18 cellular contexts compared by ENCODE assay signal in genomic region chr22:42335839-42336378, GRCh38.
DNase-seq lines count a peak whose midpoint lies in the region; ATAC-seq and TF ChIP-seq lines count a peak whose summit lies in the region.
"Had no signal": no experiment of that assay in that cellular context is flagged by ENCODE, and none has a peak within 500 bp of the region (broad histone marks: within the 10 kb centered on the region; RNA-seq: fewer than 3 reads in every experiment).

No MANE protein-coding gene starts in this region.

- H4K8ac ChIP-seq in neuronal stem cell (ENCODE audit: low read depth, low read length) = no peak overlapping the region

- H3K4me1 ChIP-seq in HEK293 (ENCODE audit: control insufficient read depth, insufficient read depth, low read length) (peaks cover under 1% of the 10 kb centered on the region; the same call in 1 of the 2 replicates), neuronal stem cell (ENCODE audit: control insufficient read depth in 2 of 2, insufficient read depth in 1 of 2, low read depth in 1 of 2, low read length in 2 of 2) (peaks cover 4 to 5% of the 10 kb centered on the region in 2 donors)
- H3K4me1 ChIP-seq: A549 had no signal

- DNase-seq in NCI-H2227 (lab: John Stamatoyannopoulos, UW; ENCODE audit: unreplicated experiment) (peak; percentile 9), NCI-H2227 treated with DMSO at 0.1 percent for 48 hours (lab: John Stamatoyannopoulos, UW) (no peak), RWPE1 (ENCODE audit: low spot score) (no peak), neuronal stem cell (ENCODE audit: low spot score) (no peak), type B pancreatic cell (ENCODE audit: extremely low spot score, unreplicated experiment) (no peak)
- DNase-seq: CD4-positive, CD25-positive, alpha-beta regulatory T cell; GF-D8; Karpas-422; MM.1S; NCI-H1436; NCI-H526 treated with DMSO at 0.1 percent for 48 hours; SW 1271 had no signal

- no peaks in the 10 kb centered on the region for H3K27me3 ChIP-seq in neuronal stem cell (ENCODE audit: control insufficient read depth in 3 of 3, insufficient read depth in 3 of 3, low read depth in 1 of 3, low read length in 3 of 3)

- H2BK120ac ChIP-seq in neuronal stem cell (ENCODE audit: low read depth, low read length) = no peak overlapping the region

- H3K36me3 Mint-ChIP-seq in type B pancreatic cell = no peaks in the 10 kb centered on the region
- H3K36me3 Mint-ChIP-seq: CD4-positive, CD25-positive, alpha-beta regulatory T cell had no signal

- CTCF ChIA-PET in HEK293 (lab: Yijun Ruan, JAX) = interaction anchor here (0.7 kb wide), 1 partner anchor 42 kb away, joined by 3 read pairs; no protein-coding TSS in a partner anchor
- CTCF ChIA-PET in RWPE1 (lab: Yijun Ruan, JAX) = interaction anchor here (0.7 kb wide), 1 partner anchor 21 kb away, joined by 4 read pairs; no protein-coding TSS in a partner anchor

- H3K79me1 ChIP-seq in neuronal stem cell (ENCODE audit: low read depth, low read length) = peaks cover 11% of the 10 kb centered on the region

- H3K4ac ChIP-seq in neuronal stem cell (ENCODE audit: low read length) = no peak overlapping the region

- peaks cover 32% of the 10 kb centered on the region for H3K4me1 Mint-ChIP-seq in type B pancreatic cell (ENCODE audit: unreplicated experiment)

- H3K9me3 Mint-ChIP-seq in type B pancreatic cell = no peaks in the 10 kb centered on the region
- H3K9me3 Mint-ChIP-seq: CD4-positive, CD25-positive, alpha-beta regulatory T cell; T-helper 2 cell treated with Interferon-gamma antibody and Interleukin-4, amounts not matched to agents 5 μg/mL and 100 μg/mL, for 36 hours had no signal

- no peak overlapping the region for H2BK5ac ChIP-seq in neuronal stem cell (ENCODE audit: low read length)

- peaks cover 41% of the 10 kb centered on the region for H3K27me3 Mint-ChIP-seq in type B pancreatic cell
- H3K27me3 Mint-ChIP-seq: CD4-positive, CD25-positive, alpha-beta regulatory T cell had no signal

- no peak overlapping the region for H2AFZ ChIP-seq in neuronal stem cell (ENCODE audit: low read length)

- no peak overlapping the region for H4K91ac ChIP-seq in neuronal stem cell (ENCODE audit: low read depth, low read length, poor library complexity)

- H3K14ac ChIP-seq in neuronal stem cell (ENCODE audit: low read length) = peak overlapping the region; percentile 47

- peak overlapping the region; percentile 59 for H3K18ac ChIP-seq in neuronal stem cell (ENCODE audit: low read length)

- H3K4me3 ChIP-seq in HEK293 (ENCODE audit: low read depth, low read length) (no peak overlapping the region), neuronal stem cell (ENCODE audit: low read length in 2 of 2) (no peak overlapping the region)
- H3K4me3 ChIP-seq: A549 had no signal

- H2AK5ac ChIP-seq in neuronal stem cell (ENCODE audit: low read depth, low read length) = no peak overlapping the region

- peak overlapping the region; percentile 21 for H2BK15ac ChIP-seq in neuronal stem cell (ENCODE audit: low read length)

- TF ChIP-seq CTCF in HEK293 (tag by site-specific recombination; IDR thresholded peaks at IDR 0.05) (no peak), RWPE1 (conservative IDR thresholded peaks at IDR 0.05; ENCODE audit: low read depth) (no peak), type B pancreatic cell (conservative IDR thresholded peaks at IDR 0.05) (no peak)

- no peak overlapping the region for H2BK12ac ChIP-seq in neuronal stem cell (ENCODE audit: low read length)

- H3K9ac ChIP-seq in neuronal stem cell (ENCODE audit: low read depth, low read length, poor library complexity) = peak overlapping the region; percentile 65

- H3K4me2 ChIP-seq in neuronal stem cell (ENCODE audit: insufficient read depth, low read length, poor library complexity, severe bottlenecking) = no peak overlapping the region
- H3K4me2 ChIP-seq: A549 had no signal

- no peak overlapping the region for H3K27ac Mint-ChIP-seq in type B pancreatic cell
- H3K27ac Mint-ChIP-seq: T-helper 2 cell treated with Interferon-gamma antibody and Interleukin-4, amounts not matched to agents 5 μg/mL and 100 μg/mL, for 36 hours had no signal

- POLR2A ChIA-PET in HEK293 (lab: Yijun Ruan, JAX) = no interaction called here
- POLR2A ChIA-PET in RWPE1 (lab: Yijun Ruan, JAX; ENCODE audit: low non-redundant PET) = no interaction called here

- ATAC-seq in GM18870 (IDR thresholded peaks at IDR 0.05; ENCODE audit: unreplicated experiment) = no peak
- no peak for ATAC-seq in GM18520 (IDR thresholded peaks at IDR 0.05; ENCODE audit: unreplicated experiment)
- ATAC-seq: A549, Panc1 had no signal

- H3K27ac ChIP-seq in HEK293 (ENCODE audit: extremely low read depth, low read depth, low read length) = no peak overlapping the region
- H3K27ac ChIP-seq in RWPE1 = peak overlapping the region; percentile 72
- H3K27ac ChIP-seq in neuronal stem cell (replicated peaks; ENCODE audit: low read length) = no peak overlapping the region
- H3K27ac ChIP-seq: A549 had no signal

- H3K9me3 ChIP-seq in HEK293 (ENCODE audit: control insufficient read depth, insufficient read depth, low read depth, low read length) (no peaks in the 10 kb centered on the region), neuronal stem cell (replicated peaks in 1 of 2; ENCODE audit: control insufficient read depth in 2 of 2, insufficient read depth in 1 of 2, low read depth in 1 of 2, low read length in 2 of 2) (no peaks in the 10 kb centered on the region)
- H3K9me3 ChIP-seq: A549 had no signal

- H3K4me3 Mint-ChIP-seq in type B pancreatic cell = no peak overlapping the region
- H3K4me3 Mint-ChIP-seq: CD4-positive, CD25-positive, alpha-beta regulatory T cell; T-helper 2 cell treated with Interferon-gamma antibody and Interleukin-4, amounts not matched to agents 5 μg/mL and 100 μg/mL, for 36 hours had no signal

- WGBS in neuronal stem cell (ENCODE audit: extremely low coverage in 2 of 2, insufficient read length in 2 of 2, insufficient replicate concordance in 1 of 2), 2 donors = no CpG with 5 or more reads among the region's 11 CpGs

- no peak overlapping the region for H3K23ac ChIP-seq in neuronal stem cell (ENCODE audit: low read depth, low read length, poor library complexity)

- no peaks in the 10 kb centered on the region for H3K36me3 ChIP-seq in HEK293 (ENCODE audit: control insufficient read depth in 2 of 2, insufficient read depth in 1 of 2, low read length in 2 of 2)
- H3K36me3 ChIP-seq in neuronal stem cell (replicated peaks in 1 of 2; ENCODE audit: control insufficient read depth in 2 of 2, insufficient read depth in 2 of 2, low read length in 2 of 2) = no peaks in the 10 kb centered on the region

TF ChIP-seq in HEK293, 187 proteins besides CTCF, POLR2A, EP300 and RAD21:
- no peak for TF ChIP-seq ZSCAN23 (tag by site-specific recombination; IDR thresholded peaks at IDR 0.05)
- TF ChIP-seq ZIC2 (tag by site-specific recombination; IDR thresholded peaks at IDR 0.05) = 0 out of 2 replicates have a peak, but pooled peaks have one; percentile 4
- TF ChIP-seq ZNF658 (tag by site-specific recombination; IDR thresholded peaks at IDR 0.05) = no peak
- TF ChIP-seq, protein P1, sequence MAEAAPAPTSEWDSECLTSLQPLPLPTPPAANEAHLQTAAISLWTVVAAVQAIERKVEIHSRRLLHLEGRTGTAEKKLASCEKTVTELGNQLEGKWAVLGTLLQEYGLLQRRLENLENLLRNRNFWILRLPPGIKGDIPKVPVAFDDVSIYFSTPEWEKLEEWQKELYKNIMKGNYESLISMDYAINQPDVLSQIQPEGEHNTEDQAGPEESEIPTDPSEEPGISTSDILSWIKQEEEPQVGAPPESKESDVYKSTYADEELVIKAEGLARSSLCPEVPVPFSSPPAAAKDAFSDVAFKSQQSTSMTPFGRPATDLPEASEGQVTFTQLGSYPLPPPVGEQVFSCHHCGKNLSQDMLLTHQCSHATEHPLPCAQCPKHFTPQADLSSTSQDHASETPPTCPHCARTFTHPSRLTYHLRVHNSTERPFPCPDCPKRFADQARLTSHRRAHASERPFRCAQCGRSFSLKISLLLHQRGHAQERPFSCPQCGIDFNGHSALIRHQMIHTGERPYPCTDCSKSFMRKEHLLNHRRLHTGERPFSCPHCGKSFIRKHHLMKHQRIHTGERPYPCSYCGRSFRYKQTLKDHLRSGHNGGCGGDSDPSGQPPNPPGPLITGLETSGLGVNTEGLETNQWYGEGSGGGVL (tag by site-specific recombination; IDR thresholded peaks at IDR 0.05) = 0 out of 2 replicates have a peak, but pooled peaks have one; percentile 35
